Comparison of ENCODE assay signal across 23 cellular contexts in genomic region chr6:31423550-31423949, GRCh38. TPM values are rescaled to one million over a fixed set of nuclear protein-coding genes. Genes with fewer than 3 reads are reported as not detected.
DNase-seq lines count a peak whose midpoint lies in the region; ATAC-seq and TF ChIP-seq lines count a peak whose summit lies in the region.
"Had no signal": no experiment of that assay in that cellular context is flagged by ENCODE, and none has a peak within 500 bp of the region (broad histone marks: within the 10 kb centered on the region; RNA-seq: fewer than 3 reads in every experiment).

No MANE protein-coding gene starts in this region.

- H3K36me3 ChIP-seq in DOHH2 (ENCODE audit: control insufficient read depth, low read length): no peaks in the 10 kb centered on the region
- no peaks in the 10 kb centered on the region for H3K36me3 ChIP-seq in WERI-Rb-1
- no peaks in the 10 kb centered on the region for H3K36me3 ChIP-seq in mucosa of descending colon (ENCODE audit: low read depth)
- H3K36me3 ChIP-seq: BE2C, Peyer's patch, SJSA1 had no signal

- H3K27me3 ChIP-seq in DOHH2 (ENCODE audit: control insufficient read depth, low read length) (no peaks in the 10 kb centered on the region), WERI-Rb-1 (ENCODE audit: insufficient read depth, low read depth, severe bottlenecking) (no peaks in the 10 kb centered on the region)
- H3K27me3 ChIP-seq: Peyer's patch, SJSA1 had no signal

- peaks cover 19% of the 10 kb centered on the region for H3F3A ChIP-seq in DOHH2 (ENCODE audit: control insufficient read depth, insufficient read depth)

- H3K4me2 ChIP-seq in DOHH2 (ENCODE audit: low read length): peak overlapping the region; percentile 61

- DNase-seq in NAMALWA (ENCODE audit: low spot score): peak; percentile 62
- peak; percentile 79 for DNase-seq in WERI-Rb-1
- no peak for DNase-seq in mucosa of descending colon
- no peak for DNase-seq in SHP77 treated with DMSO at 0.1 percent for 48 hours (lab: John Stamatoyannopoulos, UW)
- no peak for DNase-seq in NCI-H2081 (lab: John Stamatoyannopoulos, UW)
- DNase-seq: BE2C, DMS53, EL, GF-D8, GM23248, H9, HFFc6, NCI-H146, NCI-H2081 treated with DMSO at 0.1 percent for 48 hours, NCI-H2171 treated with DMSO at 0.1 percent for 48 hours, NCI-H446, NCI-H69, T-helper 1 cell had no signal

- no peaks in the 10 kb centered on the region for H3K79me2 ChIP-seq in DOHH2 (ENCODE audit: control insufficient read depth, low read length)

- H3K9me3 ChIP-seq in DOHH2 (ENCODE audit: control insufficient read depth, insufficient read depth, low read length) (peaks cover 3% of the 10 kb centered on the region; the same call in 1 of the 2 replicates), WERI-Rb-1 (ENCODE audit: severe bottlenecking) (no peaks in the 10 kb centered on the region), mucosa of descending colon (no peaks in the 10 kb centered on the region)
- H3K9me3 ChIP-seq: BE2C, Peyer's patch, SJSA1 had no signal

- H3K9me2 ChIP-seq in DOHH2 (replicated peaks; ENCODE audit: control insufficient read depth, low read length): no peaks in the 10 kb centered on the region

- H4K20me1 ChIP-seq in DOHH2 (ENCODE audit: control insufficient read depth, insufficient read depth, low read depth, low read length): no peaks in the 10 kb centered on the region

- H3K27ac ChIP-seq in DOHH2 (ENCODE audit: low read depth, low read length): 0 out of 2 replicates have a peak overlapping the region, but pooled peaks have one; percentile 16
- H3K27ac ChIP-seq in WERI-Rb-1: peak overlapping the region; percentile 25
- H3K27ac ChIP-seq: GM23248, SJSA1 had no signal

- TF ChIP-seq CTCF in DOHH2 (IDR thresholded peaks at IDR 0.05; ENCODE audit: low read depth, low read length, poor library complexity, severe bottlenecking) (no peak), WERI-Rb-1 (IDR thresholded peaks at IDR 0.05; ENCODE audit: low read depth, low read length) (no peak), mucosa of descending colon (IDR thresholded peaks at IDR 0.05) (no peak)

- ATAC-seq in mucosa of descending colon (peak; percentile 32), HG03571 (IDR thresholded peaks at IDR 0.05; ENCODE audit: unreplicated experiment) (no peak), HG03196 (IDR thresholded peaks at IDR 0.05; ENCODE audit: unreplicated experiment) (no peak)

- H3K4me3 ChIP-seq in DOHH2 (ENCODE audit: low read length) (peak overlapping the region; percentile 52), WERI-Rb-1 (ENCODE audit: low read depth, low read length) (no peak overlapping the region), mucosa of descending colon (no peak overlapping the region)
- H3K4me3 ChIP-seq: GM23248, Peyer's patch, SJSA1 had no signal

- H3K4me1 ChIP-seq in DOHH2 (ENCODE audit: control insufficient read depth, low read length) (peaks cover 37% of the 10 kb centered on the region), mucosa of descending colon (ENCODE audit: low read depth) (no peaks in the 10 kb centered on the region)
- H3K4me1 ChIP-seq: BE2C, Peyer's patch, SJSA1 had no signal

- intact Hi-C loops in mucosa of descending colon (cut with DNase I, micrococcal nuclease): no loop called here

RNA-seq across cellular contexts. Expression of gene MICA, which starts 20.2 kb away (rescaled TPM):
- 10 to 100 TPM; 18.1 to 24.2 (median 20.7) TPM for total RNA-seq in mucosa of descending colon

Comparison
In these comparisons a context has a peak if more than half of its experiments do, and no peak if none do; other contexts are left out.
1. DNase-seq: peak in NAMALWA (single experiment) and WERI-Rb-1 (single experiment); none in mucosa of descending colon (0 of 3), SHP77 treated with DMSO at 0.1 percent for 48 hours (single experiment) and NCI-H2081 (0 of 2).